1 cellular context compared by ENCODE assay signal in genomic region chr9:125397736-125398135, GRCh38.
TF ChIP-seq lines count a peak whose summit lies in the region.

No MANE protein-coding gene starts in this region.

TF ChIP-seq in H1, 55 proteins besides CTCF, POLR2A, EP300 and RAD21:
- TF ChIP-seq ATF2 (IDR thresholded peaks at IDR 0.05; ENCODE audit: low read length), result no peak
- no peak for TF ChIP-seq SUZ12 (IDR thresholded peaks at IDR 0.05; ENCODE audit: low read length)
- TF ChIP-seq SP1 (IDR thresholded peaks at IDR 0.05; ENCODE audit: low read depth, low read length), result no peak
- no peak for TF ChIP-seq NANOG (IDR thresholded peaks at IDR 0.05; ENCODE audit: insufficient read depth, low read depth, low read length, poor library complexity, severe bottlenecking)
- TF ChIP-seq MAX (IDR thresholded peaks at IDR 0.05), result no peak
- peak; percentile 44; the same call in 1 of the 2 replicates for TF ChIP-seq YY1 (IDR thresholded peaks at IDR 0.05; ENCODE audit: low read depth, low read length)
- TF ChIP-seq TAF7 (optimal IDR thresholded peaks at IDR 0.05; ENCODE audit: borderline replicate concordance, low read depth, low read length), result no peak
